ENCODE assay signal across 8 cellular contexts in the genomic region with DNA sequence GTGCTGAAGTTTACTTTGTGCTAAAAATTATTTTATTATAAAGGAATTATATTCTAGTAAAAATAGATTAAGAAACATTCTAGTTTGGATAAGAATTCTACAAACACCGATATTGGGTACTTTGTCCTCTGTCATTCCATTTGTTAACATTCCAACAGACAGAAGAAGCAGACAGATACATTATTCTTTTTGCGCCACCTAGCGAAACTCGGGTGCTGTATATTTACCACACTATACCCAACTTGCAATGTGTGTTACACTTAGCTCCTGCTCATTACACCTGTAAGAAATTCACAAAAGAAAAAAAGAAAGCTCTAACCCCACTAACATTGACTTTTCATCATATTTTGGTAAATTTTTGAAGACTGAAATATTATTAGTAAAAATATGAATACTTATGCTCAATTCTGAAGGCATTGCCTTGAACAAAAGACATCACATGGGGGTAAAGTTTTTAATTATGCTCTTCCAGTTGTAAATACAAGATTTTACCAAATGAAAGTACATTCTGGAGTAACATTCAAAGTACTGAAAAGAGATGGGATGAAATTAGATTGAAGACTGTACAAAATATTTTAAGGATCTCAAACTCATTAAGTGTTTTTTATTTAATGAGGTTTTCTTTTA.
DNase-seq lines count a peak whose midpoint lies in the region; ATAC-seq, FAIRE-seq and TF ChIP-seq lines count a peak whose summit lies in the region.

No MANE protein-coding gene starts in this region.

- H3K27ac ChIP-seq in left lung, result no peak overlapping the region

- TF ChIP-seq CTCF in GM12874 (IDR thresholded peaks at IDR 0.05; ENCODE audit: insufficient read depth, low read depth, low read length), result peak; percentile 54
- TF ChIP-seq CTCF in NB4 (IDR thresholded peaks at IDR 0.05; ENCODE audit: low read depth, low read length), result peak; percentile 36
- peak; percentile 77 for TF ChIP-seq CTCF in choroid plexus epithelial cell (conservative IDR thresholded peaks at IDR 0.05; ENCODE audit: low read depth, low read length)
- peak; percentile 48 to 59 for TF ChIP-seq CTCF in left lung (IDR thresholded peaks at IDR 0.05)

- DNase-seq in NB4 (ENCODE audit: low read depth), result peak; percentile 68
- DNase-seq in SW480 (ENCODE audit: low spot score), result peak; percentile 76
- DNase-seq in choroid plexus epithelial cell (ENCODE audit: low read depth), result peak; percentile 86
- DNase-seq in left lung, result peak in 1 of 2 donors; percentile 33
- peak; percentile 3 for DNase-seq in stimulated activated CD8-positive, alpha-beta memory T cell treated with anti-CD3 and anti-CD28 coated beads, Interleukin-4, amount 100 ng/mL, for 24 hours (ENCODE audit: low read depth)

- H3K9me3 ChIP-seq in left lung, result no peaks in the 10 kb centered on the region

- intact Hi-C loops in left lung (cut with DNase I), result loop anchor here in 1 of 2 donors (10.0 kb wide), 1 partner anchor 820 kb away; no protein-coding TSS in a partner anchor

- no peak overlapping the region for H3K4me3 ChIP-seq in NB4 (ENCODE audit: low read depth, low read length)
- H3K4me3 ChIP-seq in choroid plexus epithelial cell (ENCODE audit: low read depth, low read length), result no peak overlapping the region
- H3K4me3 ChIP-seq in left lung, result no peak overlapping the region

- no peak for TF ChIP-seq POLR2A in NB4 (IDR thresholded peaks at IDR 0.05; ENCODE audit: extremely low read depth, insufficient read length)

- peak; percentile 97 for FAIRE-seq in A204.1 (lab: Jason Lieb, UNC)

- ATAC-seq in HG02623 (IDR thresholded peaks at IDR 0.05; ENCODE audit: unreplicated experiment) (peak; percentile 83), left lung (peak; percentile 85)

- H3K36me3 ChIP-seq in left lung, result no peaks in the 10 kb centered on the region

- H3K4me1 ChIP-seq in left lung, result no peaks in the 10 kb centered on the region

- no peaks in the 10 kb centered on the region for H3K27me3 ChIP-seq in left lung
